ENCODE assay signal across 33 cellular contexts in the genomic region with DNA sequence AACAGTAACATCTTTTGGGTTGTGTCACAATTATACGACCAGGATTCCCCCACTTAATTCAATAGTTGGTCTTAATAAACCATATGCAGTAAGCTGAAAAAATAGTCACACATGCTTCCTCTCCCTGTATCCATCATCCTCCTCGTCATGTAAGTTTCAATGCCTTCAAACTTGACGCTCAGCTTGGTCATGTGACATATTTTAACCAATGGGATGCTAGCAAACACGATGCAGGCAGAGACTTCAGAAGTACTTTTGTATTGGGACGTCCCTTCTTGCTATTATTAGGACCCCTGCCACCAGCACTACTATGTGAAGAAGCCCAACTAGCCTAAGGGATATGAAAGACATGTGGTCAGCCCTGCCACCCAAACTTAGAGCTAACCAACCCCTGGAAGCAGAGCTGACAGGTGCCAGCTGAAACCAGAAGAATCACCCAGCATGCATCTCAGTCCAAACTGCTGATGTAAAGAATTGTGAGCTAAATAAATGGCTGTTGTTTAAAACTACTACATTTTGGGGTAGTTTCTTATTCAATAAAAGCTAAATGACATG. TPM values are rescaled to one million over a fixed set of nuclear protein-coding genes. Genes with fewer than 3 reads are reported as not detected.
"Had no signal": no experiment of that assay in that cellular context is flagged by ENCODE, and none has a peak within 500 bp of the region (broad histone marks: within the 10 kb centered on the region; RNA-seq: fewer than 3 reads in every experiment).

No MANE protein-coding gene starts in this region.

- H2AFZ ChIP-seq: hepatocyte, parathyroid adenoma had no signal

- H3K4me3 ChIP-seq: colonic mucosa, dorsolateral prefrontal cortex, hepatocyte, left ventricle myocardium inferior had no signal

- H3K27ac ChIP-seq: colonic mucosa, dorsolateral prefrontal cortex, hepatocyte, left ventricle myocardium inferior, parathyroid adenoma had no signal

- H3K9ac ChIP-seq: parathyroid adenoma had no signal

- H3K4me3 Mint-ChIP-seq: activated B cell treated with CpG ODN at 0.5 μM for 24 hours; effector memory CD8-positive, alpha-beta T cell; immature natural killer cell had no signal

- H3K4me1 ChIP-seq: colonic mucosa, left ventricle myocardium inferior, parathyroid adenoma had no signal

- H3K4me2 ChIP-seq: hepatocyte had no signal

- H3K27ac Mint-ChIP-seq: activated B cell treated with CpG ODN at 0.5 μM for 24 hours; effector memory CD8-positive, alpha-beta T cell; immature natural killer cell had no signal

- H3K4me1 Mint-ChIP-seq: immature natural killer cell had no signal

- DNase-seq: activated B cell treated with CpG ODN at 0.5 μM for 24 hours; activated CD4-positive, alpha-beta T cell treated with anti-CD3 and anti-CD28 coated beads for 4 hours; activated CD4-positive, alpha-beta T cell treated with anti-CD3 and anti-CD28 coated beads, Interleukin-2, amount 50 U/mL, for 48 hours; activated CD8-positive, alpha-beta memory T cell treated with anti-CD3 and anti-CD28 coated beads, Interleukin-2, amount 50 U/mL, for 48 hours; activated naive CD4-positive, alpha-beta T cell treated with Interleukin-2 at 50 U/mL for 16 hours; activated T-cell treated with anti-CD3 and anti-CD28 coated beads, Interleukin-2, amount 50 U/mL, for 48 hours; amygdala; colonic mucosa; dorsolateral prefrontal cortex; effector memory CD8-positive, alpha-beta T cell; foreskin melanocyte; glutamatergic neuron; immature natural killer cell; left ventricle myocardium inferior; mammary epithelial cell; nucleus accumbens; right cardiac atrium; stimulated activated CD4-positive, alpha-beta T cell treated with anti-CD3 and anti-CD28 coated beads, Interleukin-12 subunit alpha, Interleukin-12 subunit beta, amount 100 ng/mL, for 4 hours; stimulated activated CD4-positive, alpha-beta T cell treated with anti-CD3 and anti-CD28 coated beads, Interleukin-4, amount 100 ng/mL, for 4 hours; stimulated activated naive CD8-positive, alpha-beta T cell treated with anti-CD3 and anti-CD28 coated beads, Interleukin-15, Interleukin-2, amounts not matched to agents 100 U/mL and 50 U/mL, for 24 hours; T1000 had no signal

- ATAC-seq: effector memory CD8-positive, alpha-beta T cell; esophagus mucosa; right cardiac atrium; stimulated activated naive CD8-positive, alpha-beta T cell treated with anti-CD3 and anti-CD28 coated beads, Interleukin-15, Interleukin-2, amounts not matched to agents 100 U/mL and 50 U/mL, for 24 hours had no signal

- H3K36me3 Mint-ChIP-seq: immature natural killer cell had no signal

- H3K9me3 ChIP-seq: colonic mucosa had no signal

- H3K79me2 ChIP-seq: hepatocyte, parathyroid adenoma had no signal

- H3K27me3 ChIP-seq: colonic mucosa, hepatocyte had no signal

- H3K36me3 ChIP-seq: colonic mucosa, left ventricle myocardium inferior had no signal

- FAIRE-seq: bronchial epithelial cell, endothelial cell of umbilical vein had no signal

- H3K9me3 Mint-ChIP-seq: activated B cell treated with CpG ODN at 0.5 μM for 24 hours; effector memory CD8-positive, alpha-beta T cell; immature natural killer cell had no signal

RNA-seq across cellular contexts. Expression of gene CGA, which starts 49.3 kb away (rescaled TPM):
- total RNA-seq: activated B cell treated with CpG ODN at 0.5 μM for 24 hours; activated CD8-positive, alpha-beta memory T cell treated with anti-CD3 and anti-CD28 coated beads for 36 hours; bronchial epithelial cell; colonic mucosa; endothelial cell of umbilical vein; esophagus mucosa; kidney epithelial cell; left ventricle myocardium inferior; mammary epithelial cell; pulmonary artery endothelial cell; skeletal muscle tissue; subcutaneous adipose tissue; ureter had no signal
- polyA plus RNA-seq: immature natural killer cell, mammary epithelial cell, neural cell had no signal
